ENCODE assay signal across 31 cellular contexts in the genomic region with DNA sequence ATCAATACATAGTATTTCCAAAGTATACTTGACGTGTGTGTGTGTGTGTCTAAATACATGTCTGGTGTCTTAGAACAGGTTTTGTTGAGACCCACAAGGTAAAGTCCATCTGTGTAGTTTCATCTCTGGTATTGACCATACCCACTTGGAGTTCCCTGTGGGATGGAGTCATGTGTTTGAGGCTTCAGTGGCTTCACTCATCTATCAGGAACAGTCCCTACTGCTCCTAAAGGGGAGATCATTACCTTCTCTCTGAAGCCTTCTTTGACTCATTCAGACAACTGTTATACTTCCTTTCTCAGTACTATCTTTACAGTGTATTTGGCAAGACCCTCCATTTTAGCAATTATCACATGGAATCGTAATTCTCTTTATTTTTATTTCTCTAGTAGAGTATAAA. TPM values are rescaled to one million over a fixed set of nuclear protein-coding genes. Genes with fewer than 3 reads are reported as not detected.
DNase-seq lines count a peak whose midpoint lies in the region; ATAC-seq and TF ChIP-seq lines count a peak whose summit lies in the region.
"Had no signal": no experiment of that assay in that cellular context is flagged by ENCODE, and none has a peak within 500 bp of the region (broad histone marks: within the 10 kb centered on the region; RNA-seq: fewer than 3 reads in every experiment).

No MANE protein-coding gene starts in this region.

- no peak overlapping the region for H2AFZ ChIP-seq in neural progenitor cell (replicated peaks)
- H2AFZ ChIP-seq: GM23248 had no signal

- peaks cover 39% of the 10 kb centered on the region for H4K20me1 ChIP-seq in neural progenitor cell (ENCODE audit: low read depth)

- no peaks in the 10 kb centered on the region for H3K9me3 ChIP-seq in left ventricle myocardium inferior (replicated peaks)
- H3K9me3 ChIP-seq in right cardiac atrium (ENCODE audit: control insufficient read depth, low read length), result no peaks in the 10 kb centered on the region
- H3K9me3 ChIP-seq in neural progenitor cell (ENCODE audit: low read depth), result no peaks in the 10 kb centered on the region
- H3K9me3 ChIP-seq: esophagus muscularis mucosa, SJSA1, testis, vagina had no signal

- ATAC-seq in right cardiac atrium, result no peak
- peak; percentile 81 for ATAC-seq in HG02610 (IDR thresholded peaks at IDR 0.05; ENCODE audit: unreplicated experiment)
- ATAC-seq in activated T-helper 17 cell treated with anti-CD3 and anti-CD28 coated beads, Interleukin-2, amount 50 U/mL, for 72 hours (replicated peaks), result no peak
- ATAC-seq: left lobe of liver had no signal

- peak overlapping the region; percentile 30 for H3K4me3 Mint-ChIP-seq in activated T-helper 17 cell treated with anti-CD3 and anti-CD28 coated beads, Interleukin-2, amount 50 U/mL, for 72 hours
- no peak overlapping the region for H3K4me3 Mint-ChIP-seq in neural progenitor cell
- H3K4me3 Mint-ChIP-seq: endodermal cell, mesothelial cell of epicardium, natural killer cell, T-cell had no signal

- H3F3A ChIP-seq in neural progenitor cell (ENCODE audit: low read depth), result no peaks in the 10 kb centered on the region

- H3K4me3 ChIP-seq in left ventricle myocardium inferior (no peak overlapping the region), right cardiac atrium (ENCODE audit: low read length) (no peak overlapping the region), neural progenitor cell (no peak overlapping the region)
- H3K4me3 ChIP-seq: BLaER1, coronary artery, esophagus muscularis mucosa, GM23248, SJSA1, testis, vagina had no signal

- DNase-seq in left ventricle myocardium inferior, result no peak
- DNase-seq in right cardiac atrium, result no peak
- DNase-seq in superior temporal gyrus (ENCODE audit: extremely low spot score), result no peak
- DNase-seq in G401 (ENCODE audit: low spot score), result no peak
- DNase-seq in neural progenitor cell (ENCODE audit: low spot score), result no peak
- no peak for DNase-seq in NCI-H2227 treated with DMSO at 0.1 percent for 48 hours (lab: John Stamatoyannopoulos, UW)
- DNase-seq: activated CD4-positive, alpha-beta T cell treated with anti-CD3 and anti-CD28 coated beads for 1 hour; activated naive CD4-positive, alpha-beta T cell treated with anti-CD3 and anti-CD28 coated beads, Interleukin-2, amount 50 U/mL, for 16 hours; activated T-cell treated with anti-CD3 and anti-CD28 coated beads, Interleukin-2, amount 50 U/mL, for 1 hour; anterior cingulate cortex; endodermal cell; foreskin melanocyte; GM23248; natural killer cell; NCI-H1436; NCI-H524; stimulated activated CD4-positive, alpha-beta T cell treated with anti-CD3 and anti-CD28 coated beads, Interleukin-12 subunit alpha, Interleukin-12 subunit beta, amount 100 ng/mL, for 4 hours; stimulated activated CD4-positive, alpha-beta T cell treated with anti-CD3 and anti-CD28 coated beads, Interleukin-4, amount 100 ng/mL, for 24 hours; stimulated activated naive CD4-positive, alpha-beta T cell; T-cell; testis had no signal

- no peaks in the 10 kb centered on the region for H3K9me3 Mint-ChIP-seq in activated T-helper 17 cell treated with anti-CD3 and anti-CD28 coated beads, Interleukin-2, amount 50 U/mL, for 72 hours
- peaks cover 22% of the 10 kb centered on the region for H3K9me3 Mint-ChIP-seq in neural progenitor cell
- H3K9me3 Mint-ChIP-seq: endodermal cell, natural killer cell had no signal

- TF ChIP-seq CTCF in left ventricle myocardium inferior (IDR thresholded peaks at IDR 0.05; ENCODE audit: borderline replicate concordance) (no peak), neural progenitor cell (IDR thresholded peaks at IDR 0.05) (no peak)

- peak overlapping the region; percentile 46 for H3K27ac Mint-ChIP-seq in activated T-helper 17 cell treated with anti-CD3 and anti-CD28 coated beads, Interleukin-2, amount 50 U/mL, for 72 hours
- no peak overlapping the region for H3K27ac Mint-ChIP-seq in neural progenitor cell
- H3K27ac Mint-ChIP-seq: endodermal cell, mesothelial cell of epicardium had no signal

- H3K9ac ChIP-seq in neural progenitor cell, result no peak overlapping the region
- H3K9ac ChIP-seq: BLaER1, GM23248 had no signal

- H3K27ac ChIP-seq in left ventricle myocardium inferior (replicated peaks) (peak overlapping the region; percentile 1), right cardiac atrium (ENCODE audit: low read length) (no peak overlapping the region), neural progenitor cell (no peak overlapping the region)
- H3K27ac ChIP-seq: BLaER1, coronary artery, esophagus muscularis mucosa, GM23248, SJSA1, testis, vagina had no signal

- WGBS in right cardiac atrium, result 67% methylated on average over 2 of the region's 2 CpGs

- H3K36me3 ChIP-seq in left ventricle myocardium inferior (peaks cover 37% of the 10 kb centered on the region), neural progenitor cell (peaks cover 7% of the 10 kb centered on the region)

- in situ Hi-C loops in G401 (cut with HindIII; ENCODE audit: low sequenced_read_pairs), result no loop called here

- H3K4me1 Mint-ChIP-seq in activated T-helper 17 cell treated with anti-CD3 and anti-CD28 coated beads, Interleukin-2, amount 50 U/mL, for 72 hours, result peaks cover 36% of the 10 kb centered on the region
- no peaks in the 10 kb centered on the region for H3K4me1 Mint-ChIP-seq in neural progenitor cell

- H3K36me3 Mint-ChIP-seq in activated T-helper 17 cell treated with anti-CD3 and anti-CD28 coated beads, Interleukin-2, amount 50 U/mL, for 72 hours (ENCODE audit: low read depth), result peaks cover 77% of the 10 kb centered on the region
- H3K36me3 Mint-ChIP-seq in neural progenitor cell, result peaks cover 48% of the 10 kb centered on the region
- H3K36me3 Mint-ChIP-seq: natural killer cell had no signal

- peaks cover 72% of the 10 kb centered on the region for H3K79me2 ChIP-seq in neural progenitor cell (ENCODE audit: low read depth)

- H3K4me2 ChIP-seq in neural progenitor cell, result no peak overlapping the region
- H3K4me2 ChIP-seq: BLaER1 had no signal

- H3K27me3 Mint-ChIP-seq in activated T-helper 17 cell treated with anti-CD3 and anti-CD28 coated beads, Interleukin-2, amount 50 U/mL, for 72 hours, result no peaks in the 10 kb centered on the region
- no peaks in the 10 kb centered on the region for H3K27me3 Mint-ChIP-seq in neural progenitor cell (ENCODE audit: insufficient read depth, low read depth)
- H3K27me3 Mint-ChIP-seq: IgD-negative memory B cell, T-cell had no signal

- peaks cover 97% of the 10 kb centered on the region for H3K4me1 ChIP-seq in left ventricle myocardium inferior
- peaks cover 4% of the 10 kb centered on the region for H3K4me1 ChIP-seq in right cardiac atrium (ENCODE audit: control insufficient read depth, insufficient read depth, low read length)
- H3K4me1 ChIP-seq in neural progenitor cell, result no peaks in the 10 kb centered on the region
- H3K4me1 ChIP-seq: BLaER1, SJSA1, testis had no signal

- intact Hi-C loops in left ventricle myocardium inferior (cut with micrococcal nuclease), result no loop called here
- intact Hi-C loops in right cardiac atrium (cut with DNase I), result no loop called here

- no peaks in the 10 kb centered on the region for H3K27me3 ChIP-seq in left ventricle myocardium inferior (ENCODE audit: low read depth)
- no peaks in the 10 kb centered on the region for H3K27me3 ChIP-seq in right cardiac atrium (ENCODE audit: control insufficient read depth, insufficient read depth)
- H3K27me3 ChIP-seq in neural progenitor cell, result no peaks in the 10 kb centered on the region
- H3K27me3 ChIP-seq: BLaER1, esophagus muscularis mucosa, SJSA1, testis, vagina had no signal

RNA-seq across cellular contexts. Expression of gene RAB21, which starts 14.2 kb away (rescaled TPM):
- total RNA-seq in left ventricle myocardium inferior (170 TPM), right cardiac atrium (100 to 1,000 TPM; 124 to 152 (median 133) TPM), neural progenitor cell (ENCODE audit: low replicate concordance) (19.4 and 31.4 TPM in 2 replicates)
- 51.1 TPM for polyA plus RNA-seq in right cardiac atrium
- 100 to 1,000 TPM in 1 of 2 donors, 10 to 100 TPM in 1; 60.1 to 104 TPM for total RNA-seq in activated T-helper 17 cell treated with anti-CD3 and anti-CD28 coated beads, Interleukin-2, amount 50 U/mL, for 72 hours
- 31.6 and 50.6 TPM in 2 replicates for total RNA-seq in G401 (2014; rRNA removed; shearing (Covaris generic))
